In the genomic region with DNA sequence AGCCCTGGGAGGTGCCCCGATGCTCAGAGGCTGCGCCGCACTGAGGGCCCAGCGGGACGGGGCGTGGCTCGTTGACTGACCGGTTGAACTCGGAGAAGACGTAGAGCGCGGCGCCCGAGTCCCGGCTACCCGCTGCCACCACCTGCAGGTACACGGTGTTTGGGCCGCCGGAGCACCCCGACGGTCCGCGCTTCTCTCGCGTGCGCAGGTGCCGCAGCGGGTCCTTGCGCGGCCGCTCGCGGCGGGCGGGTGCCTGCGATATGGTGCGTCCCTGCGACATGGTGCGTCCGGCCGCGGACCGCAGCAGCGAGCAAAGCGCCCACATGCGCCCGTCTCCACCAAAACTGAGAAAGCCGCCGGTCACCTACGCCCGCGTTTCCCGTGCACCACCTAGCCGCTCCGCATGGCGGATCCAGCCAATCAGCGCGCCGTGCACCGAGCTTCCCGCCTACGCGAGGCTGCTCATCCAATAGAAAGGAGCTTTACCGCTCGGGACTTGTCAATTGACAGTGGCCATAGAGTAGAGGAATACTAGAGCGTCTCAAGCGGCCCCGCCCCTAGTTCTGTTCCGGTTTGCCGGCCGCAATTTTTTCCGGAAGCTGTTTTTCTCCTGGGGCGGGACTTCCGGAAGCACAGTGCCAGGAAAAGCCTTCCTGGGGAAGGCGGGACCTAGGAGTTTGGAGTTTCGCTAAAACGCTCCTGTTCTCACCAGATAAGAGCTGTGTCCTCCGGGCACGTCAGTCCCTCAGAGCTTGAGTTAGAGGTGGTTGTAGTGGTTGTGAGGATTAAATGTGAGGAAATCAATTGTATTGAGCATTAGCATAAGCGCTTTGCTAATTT, we compare ENCODE assay signal across 8 cellular contexts. TPM values are rescaled to one million over a fixed set of nuclear protein-coding genes. Genes with fewer than 3 reads are reported as not detected.
DNase-seq lines count a peak whose midpoint lies in the region; ATAC-seq, FAIRE-seq and TF ChIP-seq lines count a peak whose summit lies in the region.

A gene with protein sequence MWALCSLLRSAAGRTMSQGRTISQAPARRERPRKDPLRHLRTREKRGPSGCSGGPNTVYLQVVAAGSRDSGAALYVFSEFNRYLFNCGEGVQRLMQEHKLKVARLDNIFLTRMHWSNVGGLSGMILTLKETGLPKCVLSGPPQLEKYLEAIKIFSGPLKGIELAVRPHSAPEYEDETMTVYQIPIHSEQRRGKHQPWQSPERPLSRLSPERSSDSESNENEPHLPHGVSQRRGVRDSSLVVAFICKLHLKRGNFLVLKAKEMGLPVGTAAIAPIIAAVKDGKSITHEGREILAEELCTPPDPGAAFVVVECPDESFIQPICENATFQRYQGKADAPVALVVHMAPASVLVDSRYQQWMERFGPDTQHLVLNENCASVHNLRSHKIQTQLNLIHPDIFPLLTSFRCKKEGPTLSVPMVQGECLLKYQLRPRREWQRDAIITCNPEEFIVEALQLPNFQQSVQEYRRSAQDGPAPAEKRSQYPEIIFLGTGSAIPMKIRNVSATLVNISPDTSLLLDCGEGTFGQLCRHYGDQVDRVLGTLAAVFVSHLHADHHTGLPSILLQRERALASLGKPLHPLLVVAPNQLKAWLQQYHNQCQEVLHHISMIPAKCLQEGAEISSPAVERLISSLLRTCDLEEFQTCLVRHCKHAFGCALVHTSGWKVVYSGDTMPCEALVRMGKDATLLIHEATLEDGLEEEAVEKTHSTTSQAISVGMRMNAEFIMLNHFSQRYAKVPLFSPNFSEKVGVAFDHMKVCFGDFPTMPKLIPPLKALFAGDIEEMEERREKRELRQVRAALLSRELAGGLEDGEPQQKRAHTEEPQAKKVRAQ (minus strand): TSS at position 405 of the 840 bp plus-strand sequence. CDS start 80 bp downstream, at position 325.

- peak; percentile 100 for DNase-seq in ELF-1 (ENCODE audit: low read depth, low spot score)
- DNase-seq in H54 (ENCODE audit: insufficient read length, low spot score): peak; percentile 86
- peak; percentile 98 for DNase-seq in LoVo (ENCODE audit: low spot score)
- DNase-seq in RWPE2 (ENCODE audit: low spot score): peak; percentile 94
- peak; percentile 97 for DNase-seq in activated T-helper 2 cell treated with anti-CD3 and anti-CD28 coated beads, Interferon-gamma antibody, Interleukin-2, Interleukin-4, amounts not matched to agents 10 μg/mL and 5 μg/mL and 100 μg/mL, durations not matched to agents 14 hours and 24 hours and 36 hours (ENCODE audit: low spot score)
- DNase-seq in fibroblast of lung (ENCODE audit: low read depth in 2 of 2): peak; percentile 99
- peak; percentile 86 to 98 (median 95) for DNase-seq in naive thymus-derived CD4-positive, alpha-beta T cell
- DNase-seq in stimulated activated naive B cell treated with anti-CD40 and anti-IgM and Interleukin-4, amounts not matched to agents 10 μg/mL and 1 μg/mL and 100 μg/mL, for 72 hours: peak; percentile 98

- no peaks in the 10 kb centered on the region for H4K20me1 ChIP-seq in fibroblast of lung (ENCODE audit: control insufficient read depth, extremely low read depth, insufficient read depth, low read length)

- H3K9me3 ChIP-seq in RWPE2 (ENCODE audit: severe bottlenecking): no peaks in the 10 kb centered on the region
- H3K9me3 ChIP-seq in fibroblast of lung (ENCODE audit: control insufficient read depth, insufficient read depth, low read depth, low read length): no peaks in the 10 kb centered on the region
- H3K9me3 ChIP-seq in naive thymus-derived CD4-positive, alpha-beta T cell (ENCODE audit: control insufficient read depth in 2 of 3, low read length in 3 of 3): no peaks in the 10 kb centered on the region

- H3K4me2 ChIP-seq in fibroblast of lung (ENCODE audit: extremely low read depth, insufficient read depth, low read length): peak within 1 kb of the TSS; percentile 84

- intact Hi-C loops in activated T-helper 2 cell treated with anti-CD3 and anti-CD28 coated beads, Interferon-gamma antibody, Interleukin-2, Interleukin-4, amounts not matched to agents 10 μg/mL and 5 μg/mL and 100 μg/mL, durations not matched to agents 14 hours and 24 hours and 36 hours (cut with micrococcal nuclease): loop anchor here (1.0 to 2.0 kb wide), 3 partner anchors 15 to 1285 kb away; a partner anchor contains a TSS
- intact Hi-C loops in naive thymus-derived CD4-positive, alpha-beta T cell (cut with micrococcal nuclease): loop anchor here (1.0 to 5.0 kb wide), 9 partner anchors 8 to 1410 kb away; a partner anchor contains a TSS

- TF ChIP-seq CTCF in RWPE2 (IDR thresholded peaks at IDR 0.05; ENCODE audit: poor library complexity, severe bottlenecking) (peak; percentile 25), fibroblast of lung (conservative IDR thresholded peaks at IDR 0.05 in 1 of 2, IDR thresholded peaks at IDR 0.05 in 1 of 2; ENCODE audit: low read depth in 1 of 2, low read length in 2 of 2) (no peak)

- POLR2A ChIA-PET in naive thymus-derived CD4-positive, alpha-beta T cell (lab: Charles Lee): interaction anchor here (0.6 to 2.5 kb wide), 7 partner anchors 9 to 1283 kb away, joined by 3 to 40 read pairs (median 4); a partner anchor contains a TSS

- peak within 1 kb of the TSS; percentile 91 for H3K27ac Mint-ChIP-seq in activated T-helper 2 cell treated with anti-CD3 and anti-CD28 coated beads, Interferon-gamma antibody, Interleukin-2, Interleukin-4, amounts not matched to agents 10 μg/mL and 5 μg/mL and 100 μg/mL, durations not matched to agents 14 hours and 24 hours and 36 hours
- H3K27ac Mint-ChIP-seq in naive thymus-derived CD4-positive, alpha-beta T cell: peak within 1 kb of the TSS; percentile 85 to 99 (median 97)
- H3K27ac Mint-ChIP-seq in stimulated activated naive B cell treated with anti-CD40 and anti-IgM and Interleukin-4, amounts not matched to agents 10 μg/mL and 1 μg/mL and 100 μg/mL, for 72 hours: peak within 1 kb of the TSS; percentile 96

- no peaks in the 10 kb centered on the region for H3K27me3 Mint-ChIP-seq in activated T-helper 2 cell treated with anti-CD3 and anti-CD28 coated beads, Interferon-gamma antibody, Interleukin-2, Interleukin-4, amounts not matched to agents 10 μg/mL and 5 μg/mL and 100 μg/mL, durations not matched to agents 14 hours and 24 hours and 36 hours (ENCODE audit: low read depth)
- H3K27me3 Mint-ChIP-seq in naive thymus-derived CD4-positive, alpha-beta T cell: no peaks in the 10 kb centered on the region
- no peaks in the 10 kb centered on the region for H3K27me3 Mint-ChIP-seq in stimulated activated naive B cell treated with anti-CD40 and anti-IgM and Interleukin-4, amounts not matched to agents 10 μg/mL and 1 μg/mL and 100 μg/mL, for 72 hours

- peaks cover 26% of the 10 kb centered on the region for H3K4me1 Mint-ChIP-seq in activated T-helper 2 cell treated with anti-CD3 and anti-CD28 coated beads, Interferon-gamma antibody, Interleukin-2, Interleukin-4, amounts not matched to agents 10 μg/mL and 5 μg/mL and 100 μg/mL, durations not matched to agents 14 hours and 24 hours and 36 hours (ENCODE audit: low read depth)
- H3K4me1 Mint-ChIP-seq in naive thymus-derived CD4-positive, alpha-beta T cell: peaks cover 18 to 48% (median 35%) of the 10 kb centered on the region in 7 donors
- H3K4me1 Mint-ChIP-seq in stimulated activated naive B cell treated with anti-CD40 and anti-IgM and Interleukin-4, amounts not matched to agents 10 μg/mL and 1 μg/mL and 100 μg/mL, for 72 hours: peaks cover 15 to 21% of the 10 kb centered on the region in 2 donors

- H3K36me3 Mint-ChIP-seq in activated T-helper 2 cell treated with anti-CD3 and anti-CD28 coated beads, Interferon-gamma antibody, Interleukin-2, Interleukin-4, amounts not matched to agents 10 μg/mL and 5 μg/mL and 100 μg/mL, durations not matched to agents 14 hours and 24 hours and 36 hours (ENCODE audit: low read depth): peaks cover 40% of the 10 kb centered on the region
- H3K36me3 Mint-ChIP-seq in naive thymus-derived CD4-positive, alpha-beta T cell: peaks cover 11 to 33% (median 19%) of the 10 kb centered on the region in 5 donors
- peaks cover 17 to 24% of the 10 kb centered on the region in 2 donors for H3K36me3 Mint-ChIP-seq in stimulated activated naive B cell treated with anti-CD40 and anti-IgM and Interleukin-4, amounts not matched to agents 10 μg/mL and 1 μg/mL and 100 μg/mL, for 72 hours

- FAIRE-seq in H54 (lab: Jason Lieb, UNC): peak; percentile 53

- peak within 1 kb of the TSS; percentile 66 for H3K27ac ChIP-seq in RWPE2 (ENCODE audit: poor library complexity, severe bottlenecking)
- H3K27ac ChIP-seq in fibroblast of lung (ENCODE audit: insufficient read depth, low read length): peak within 1 kb of the TSS; percentile 69
- peak within 1 kb of the TSS; percentile 78 for H3K27ac ChIP-seq in naive thymus-derived CD4-positive, alpha-beta T cell (ENCODE audit: low read depth, low read length)

- peak; percentile 70 for TF ChIP-seq POLR2A in H54 (IDR thresholded peaks at IDR 0.05; ENCODE audit: low read depth, low read length)

- peaks cover 10% of the 10 kb centered on the region for H3K79me2 ChIP-seq in fibroblast of lung (ENCODE audit: control insufficient read depth, insufficient read depth, low read length)

- peak; percentile 97 for ATAC-seq in RWPE2 (ENCODE audit: low read depth)
- peak; percentile 100 for ATAC-seq in naive thymus-derived CD4-positive, alpha-beta T cell
- ATAC-seq in stimulated activated naive B cell treated with anti-CD40 and anti-IgM and Interleukin-4, amounts not matched to agents 10 μg/mL and 1 μg/mL and 100 μg/mL, for 72 hours (replicated peaks): peak; percentile 96 to 97

- H3K9me3 Mint-ChIP-seq in activated T-helper 2 cell treated with anti-CD3 and anti-CD28 coated beads, Interferon-gamma antibody, Interleukin-2, Interleukin-4, amounts not matched to agents 10 μg/mL and 5 μg/mL and 100 μg/mL, durations not matched to agents 14 hours and 24 hours and 36 hours: no peaks in the 10 kb centered on the region
- no peaks in the 10 kb centered on the region for H3K9me3 Mint-ChIP-seq in naive thymus-derived CD4-positive, alpha-beta T cell
- no peaks in the 10 kb centered on the region for H3K9me3 Mint-ChIP-seq in stimulated activated naive B cell treated with anti-CD40 and anti-IgM and Interleukin-4, amounts not matched to agents 10 μg/mL and 1 μg/mL and 100 μg/mL, for 72 hours

- H3K27me3 ChIP-seq in RWPE2 (ENCODE audit: insufficient read depth, poor library complexity, severe bottlenecking) (no peaks in the 10 kb centered on the region), fibroblast of lung (ENCODE audit: control insufficient read depth, insufficient read depth, low read length) (no peaks in the 10 kb centered on the region)
- no peaks in the 10 kb centered on the region for H3K27me3 ChIP-seq in naive thymus-derived CD4-positive, alpha-beta T cell (ENCODE audit: control insufficient read depth in 2 of 2, insufficient read depth in 2 of 2, low read length in 2 of 2)

- peak within 1 kb of the TSS; percentile 92 for H3K4me3 Mint-ChIP-seq in activated T-helper 2 cell treated with anti-CD3 and anti-CD28 coated beads, Interferon-gamma antibody, Interleukin-2, Interleukin-4, amounts not matched to agents 10 μg/mL and 5 μg/mL and 100 μg/mL, durations not matched to agents 14 hours and 24 hours and 36 hours (ENCODE audit: low read depth)
- peak within 1 kb of the TSS; percentile 90 to 99 (median 96) for H3K4me3 Mint-ChIP-seq in naive thymus-derived CD4-positive, alpha-beta T cell
- H3K4me3 Mint-ChIP-seq in stimulated activated naive B cell treated with anti-CD40 and anti-IgM and Interleukin-4, amounts not matched to agents 10 μg/mL and 1 μg/mL and 100 μg/mL, for 72 hours: peak within 1 kb of the TSS; percentile 97 to 99

- no peaks in the 10 kb centered on the region for H3K4me1 ChIP-seq in RWPE2 (ENCODE audit: insufficient read depth, poor library complexity, severe bottlenecking)
- no peaks in the 10 kb centered on the region for H3K4me1 ChIP-seq in fibroblast of lung (ENCODE audit: control insufficient read depth, extremely low read depth, insufficient read depth, low read length)
- peaks cover 6 to 16% of the 10 kb centered on the region in 2 donors for H3K4me1 ChIP-seq in naive thymus-derived CD4-positive, alpha-beta T cell (ENCODE audit: control insufficient read depth in 2 of 2, insufficient read depth in 2 of 2, low read length in 2 of 2)

- peaks cover 37% of the 10 kb centered on the region for H3K36me3 ChIP-seq in RWPE2 (ENCODE audit: low read depth)
- peaks cover 11% of the 10 kb centered on the region for H3K36me3 ChIP-seq in fibroblast of lung (ENCODE audit: control insufficient read depth, insufficient read depth, low read length)
- peaks cover 10 to 36% (median 23%) of the 10 kb centered on the region in 3 experiments for H3K36me3 ChIP-seq in naive thymus-derived CD4-positive, alpha-beta T cell (ENCODE audit: control insufficient read depth in 2 of 3, insufficient read depth in 3 of 3, low read length in 3 of 3)

- H3K9ac ChIP-seq in fibroblast of lung (ENCODE audit: insufficient read depth, low read length): peak within 1 kb of the TSS; percentile 76

- H2AFZ ChIP-seq in fibroblast of lung (ENCODE audit: low read length): peak within 1 kb of the TSS; percentile 93

- H3K4me3 ChIP-seq in RWPE2 (ENCODE audit: severe bottlenecking) (peak within 1 kb of the TSS; percentile 73), fibroblast of lung (replicated peaks in 1 of 4; ENCODE audit: control extremely low read depth in 1 of 4, insufficient read depth in 1 of 4, low read depth in 3 of 4, low read length in 4 of 4) (peak within 1 kb of the TSS; percentile 69 to 92 (median 80))
- H3K4me3 ChIP-seq in naive thymus-derived CD4-positive, alpha-beta T cell (ENCODE audit: low read length): peak within 1 kb of the TSS; percentile 77

- CTCF ChIA-PET in naive thymus-derived CD4-positive, alpha-beta T cell (lab: Charles Lee): interaction anchor here (1.0 to 5.2 kb wide), 7 partner anchors 9 to 1021 kb away, joined by 3 to 77 read pairs (median 3); a partner anchor contains a TSS

RNA-seq across cellular contexts. Expression of the gene that starts here (rescaled TPM):
- 80.7 and 91.2 TPM in 2 replicates for total RNA-seq in activated T-helper 2 cell treated with anti-CD3 and anti-CD28 coated beads, Interferon-gamma antibody, Interleukin-2, Interleukin-4, amounts not matched to agents 10 μg/mL and 5 μg/mL and 100 μg/mL, durations not matched to agents 14 hours and 24 hours and 36 hours
- 37.5 and 47.2 TPM in 2 replicates for total RNA-seq in fibroblast of lung
- 36.9 and 61.3 TPM in 2 replicates for polyA plus RNA-seq in fibroblast of lung
- 31.8 and 49.3 TPM in 2 replicates for polyA plus RNA-seq in fibroblast of lung (2012)
- polyA minus RNA-seq in fibroblast of lung (ENCODE audit: low replicate concordance): 69.8 and 132 TPM in 2 replicates
- total RNA-seq in naive thymus-derived CD4-positive, alpha-beta T cell: 10 to 100 TPM; 65.2 to 78.9 (median 75.3) TPM
- 10 to 100 TPM; 43.4 to 79.3 TPM for polyA plus RNA-seq in naive thymus-derived CD4-positive, alpha-beta T cell

Comparison
In these comparisons a context has a peak if more than half of its experiments do, and no peak if none do; other contexts are left out.
1. Peak in every context shown above with its lines: DNase-seq, ATAC-seq, H3K4me3 ChIP-seq and H3K27ac ChIP-seq.